ENCODE assay signal across 8 cellular contexts in the genomic region with DNA sequence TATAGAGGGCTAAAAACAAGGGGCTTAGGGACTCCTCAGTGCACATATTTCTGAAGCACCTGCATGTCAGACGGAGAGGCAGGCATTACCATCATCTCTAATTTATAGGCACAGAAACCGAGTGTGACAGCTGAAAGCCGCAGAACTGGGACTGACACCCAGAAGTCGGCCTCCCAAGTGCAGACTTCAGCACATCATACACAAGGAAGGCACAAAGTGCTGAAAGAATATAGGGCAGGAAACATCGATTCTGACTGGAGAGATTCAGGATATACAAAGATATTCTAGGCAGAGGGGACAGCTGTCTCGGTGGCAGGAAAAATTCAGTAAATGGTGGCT. TPM values are rescaled to one million over a fixed set of nuclear protein-coding genes. Genes with fewer than 3 reads are reported as not detected.
DNase-seq lines count a peak whose midpoint lies in the region; ATAC-seq and TF ChIP-seq lines count a peak whose summit lies in the region.

No MANE protein-coding gene starts in this region.

- H3K4me1 ChIP-seq in ES-I3 (ENCODE audit: insufficient read depth, low read length) (peaks cover 12% of the 10 kb centered on the region), Peyer's patch (peaks cover 0 to 13% (median 0%) of the 10 kb centered on the region in 4 donors)
- no peaks in the 10 kb centered on the region for H3K4me1 ChIP-seq in effector memory CD4-positive, alpha-beta T cell (ENCODE audit: control insufficient read depth, insufficient read depth, low read length, poor library complexity, severe bottlenecking)

- H3K36me3 ChIP-seq in ES-I3 (ENCODE audit: insufficient read depth, low read length) (peaks cover 8% of the 10 kb centered on the region; the same call in 1 of the 2 replicates), Peyer's patch (peaks cover 0 to 27% (median 0%) of the 10 kb centered on the region in 3 donors)
- H3K36me3 ChIP-seq in effector memory CD4-positive, alpha-beta T cell (ENCODE audit: control insufficient read depth, insufficient read depth, low read length) = peaks cover 19% of the 10 kb centered on the region

- ATAC-seq in HG03025 (IDR thresholded peaks at IDR 0.05; ENCODE audit: low FRiP score, unreplicated experiment) (no peak), GM18868 (IDR thresholded peaks at IDR 0.05; ENCODE audit: unreplicated experiment) (no peak)

- peaks cover 15% of the 10 kb centered on the region for H3K4me1 Mint-ChIP-seq in progenitor cell of endocrine pancreas (ENCODE audit: low read depth)

- no peak for TF ChIP-seq POLR2A in Peyer's patch (IDR thresholded peaks at IDR 0.05)

- no peaks in the 10 kb centered on the region for H3K9me3 Mint-ChIP-seq in progenitor cell of endocrine pancreas (ENCODE audit: low read depth)

- H3K9me3 ChIP-seq in ES-I3 (ENCODE audit: control insufficient read depth, insufficient read depth, low read length) (no peaks in the 10 kb centered on the region), Peyer's patch (no peaks in the 10 kb centered on the region)
- no peaks in the 10 kb centered on the region for H3K9me3 ChIP-seq in effector memory CD4-positive, alpha-beta T cell (ENCODE audit: control insufficient read depth, low read length)

- peak overlapping the region; percentile 37 to 96 (median 92) for H3K27ac ChIP-seq in Peyer's patch
- peak overlapping the region; percentile 5 for H3K27ac ChIP-seq in effector memory CD4-positive, alpha-beta T cell (ENCODE audit: insufficient read depth, low read length, poor library complexity, severe bottlenecking)

- no peak overlapping the region for H3K4me3 ChIP-seq in Peyer's patch
- H3K4me3 ChIP-seq in effector memory CD4-positive, alpha-beta T cell (ENCODE audit: insufficient read depth, low read depth, low read length, poor library complexity, severe bottlenecking) = peak overlapping the region; percentile 9

- DNase-seq in Peyer's patch (no peak), progenitor cell of endocrine pancreas (ENCODE audit: low spot score, unreplicated experiment) (no peak), NCI-H1105 treated with DMSO at 0.1 percent for 48 hours (lab: John Stamatoyannopoulos, UW) (no peak), T1000 (lab: John Stamatoyannopoulos, UW) (no peak)
- DNase-seq in effector memory CD4-positive, alpha-beta T cell = no peak

- H3K27ac Mint-ChIP-seq in progenitor cell of endocrine pancreas = peak overlapping the region; percentile 98

- peaks cover 6% of the 10 kb centered on the region for H3K36me3 Mint-ChIP-seq in progenitor cell of endocrine pancreas (ENCODE audit: insufficient read depth)

- H3K9ac ChIP-seq in ES-I3 (ENCODE audit: low read depth, low read length) = peak overlapping the region; percentile 43; the same call in 1 of the 2 replicates

- no peaks in the 10 kb centered on the region for H3K27me3 Mint-ChIP-seq in progenitor cell of endocrine pancreas

- TF ChIP-seq CTCF in Peyer's patch (IDR thresholded peaks at IDR 0.05) (no peak), progenitor cell of endocrine pancreas (IDR thresholded peaks at IDR 0.05; ENCODE audit: unreplicated experiment) (no peak)

- peak overlapping the region; percentile 87 for H3K4me3 Mint-ChIP-seq in progenitor cell of endocrine pancreas (ENCODE audit: low read depth)

- H3K27me3 ChIP-seq in Peyer's patch = no peaks in the 10 kb centered on the region
- no peaks in the 10 kb centered on the region for H3K27me3 ChIP-seq in effector memory CD4-positive, alpha-beta T cell (replicated peaks; ENCODE audit: control insufficient read depth, insufficient read depth, low read length, poor library complexity, severe bottlenecking)

RNA-seq across cellular contexts. Expression of a gene that starts 11.2 kb away (rescaled TPM):
- total RNA-seq in Peyer's patch (10 to 100 TPM; 20.8 to 39.6 (median 24.7) TPM), progenitor cell of endocrine pancreas (54.7 and 60.6 TPM in 2 replicates)

RNA-seq across cellular contexts. Expression of a gene that starts 11.4 kb away (rescaled TPM):
- total RNA-seq in Peyer's patch = 10 to 100 TPM in 2 of 4 donors, 1 to 10 TPM in 2; 4.0 to 13.2 (median 8.7) TPM
- 8.9 and 13.5 TPM in 2 replicates for total RNA-seq in progenitor cell of endocrine pancreas
